ENCODE assay signal across 8 cellular contexts in the genomic region with DNA sequence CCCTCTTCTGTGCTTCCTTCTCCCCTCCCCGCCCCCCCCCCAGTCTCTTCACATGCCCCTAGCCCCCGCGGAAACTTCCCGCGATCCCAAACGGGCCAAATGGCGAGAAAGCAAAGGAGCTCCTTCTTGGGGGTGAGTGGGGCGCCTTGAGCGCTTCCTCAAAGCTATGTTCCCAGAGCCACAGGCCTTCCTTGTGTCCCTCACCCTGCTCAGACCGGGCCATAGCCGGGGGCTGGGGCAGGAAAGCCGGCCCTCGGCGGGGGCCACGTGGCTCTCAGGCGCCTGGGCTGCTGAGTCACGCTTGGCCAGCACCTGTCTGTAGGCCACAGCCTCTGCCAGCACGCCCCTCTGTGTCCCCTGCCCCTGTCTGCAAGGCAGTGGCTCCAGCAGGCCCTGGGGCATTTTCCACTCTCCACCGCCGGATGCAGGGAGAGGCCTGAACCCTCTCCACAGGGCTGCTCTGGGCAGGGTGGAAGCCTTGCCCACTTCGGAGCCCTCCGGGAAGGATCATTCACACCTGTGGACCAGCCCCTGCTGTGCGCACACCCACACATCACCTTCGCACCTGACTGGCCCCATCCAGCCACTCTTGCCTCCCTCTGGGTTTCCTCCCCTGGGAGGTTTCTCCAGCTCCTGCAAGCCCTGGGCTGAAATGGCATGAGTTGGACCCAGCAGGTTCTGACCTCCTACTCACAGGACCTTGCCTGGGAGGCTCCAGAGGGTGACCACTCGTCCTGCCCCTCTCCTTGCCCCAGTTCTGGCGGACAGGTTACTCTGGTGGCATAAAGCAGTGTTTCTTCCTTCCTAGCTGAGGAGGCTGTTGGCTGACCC. TPM values are rescaled to one million over a fixed set of nuclear protein-coding genes. Genes with fewer than 3 reads are reported as not detected.
A peak's percentile ranks its signal among the peaks of the same experiment; 100 is the strongest.
DNase-seq lines count a peak whose midpoint lies in the region; ATAC-seq and TF ChIP-seq lines count a peak whose summit lies in the region.

No MANE protein-coding gene starts in this region.

- H3K36me3 ChIP-seq in osteoblast (ENCODE audit: insufficient read depth, low read length) = peaks cover 19% of the 10 kb centered on the region

- H3K4me2 ChIP-seq in osteoblast (ENCODE audit: insufficient read depth, low read length) = peak overlapping the region; percentile 86

- H3K27ac ChIP-seq in osteoblast (ENCODE audit: low read depth, low read length) = peak overlapping the region; percentile 86

- ATAC-seq in GM19452 (IDR thresholded peaks at IDR 0.05; ENCODE audit: unreplicated experiment) (peak; percentile 18), HG02678 (IDR thresholded peaks at IDR 0.05; ENCODE audit: unreplicated experiment) (no peak), GM18909 (IDR thresholded peaks at IDR 0.05; ENCODE audit: poor library complexity, unreplicated experiment) (no peak)

- H3K4me1 ChIP-seq in osteoblast (ENCODE audit: insufficient read depth, low read length) = peaks cover 43% of the 10 kb centered on the region

- intact Hi-C loops in head of caudate nucleus (cut with DNase I) = loop anchor here (5.0 kb wide), 1 partner anchor 38 kb away; a partner anchor contains a TSS

- H3K79me2 ChIP-seq in osteoblast (ENCODE audit: insufficient read depth, low read length) = peaks cover 47% of the 10 kb centered on the region

- DNase-seq in C1 segment of cervical spinal cord (lab: John Stamatoyannopoulos, UW) = peak in 12 of 14 donors; percentile 56 to 87 (median 77)
- peak; percentile 41 for DNase-seq in NCI-H510A (lab: John Stamatoyannopoulos, UW)
- DNase-seq in activated naive CD4-positive, alpha-beta T cell treated with anti-CD3 and anti-CD28 coated beads, Interleukin-2, amount 50 U/mL, for 16 hours = peak; percentile 47
- DNase-seq in head of caudate nucleus = peak in 40 of 42 donors; percentile 43 to 90 (median 72)
- peak; percentile 92 for DNase-seq in osteoblast (ENCODE audit: insufficient read length, low spot score, missing footprints)

- H3K9me3 ChIP-seq in osteoblast (ENCODE audit: low read depth, low read length) = no peaks in the 10 kb centered on the region

- H3K27me3 ChIP-seq in osteoblast (ENCODE audit: insufficient read depth, low read length) = no peaks in the 10 kb centered on the region

- H4K20me1 ChIP-seq in osteoblast (ENCODE audit: insufficient read depth, low read length) = peaks cover 33% of the 10 kb centered on the region

- H2AFZ ChIP-seq in osteoblast (ENCODE audit: low read length) = peak overlapping the region; percentile 49

- peak overlapping the region; percentile 61 for H3K4me3 ChIP-seq in osteoblast (ENCODE audit: insufficient read depth, low read length)

- no peak for TF ChIP-seq CTCF in osteoblast (IDR thresholded peaks at IDR 0.05; ENCODE audit: extremely low read depth, low read depth, low read length)

RNA-seq across cellular contexts. Expression of a gene that starts 1.2 kb away (rescaled TPM):
- total RNA-seq in osteoblast = 826 and 992 TPM in 2 replicates

RNA-seq across cellular contexts. Expression of a gene that starts 12.8 kb away (rescaled TPM):
- total RNA-seq in osteoblast = 90.5 and 95.9 TPM in 2 replicates

RNA-seq across cellular contexts. Expression of a gene that starts 25.7 kb away (rescaled TPM):
- 1.4 and 1.5 TPM in 2 replicates for total RNA-seq in osteoblast

RNA-seq across cellular contexts. Expression of a gene that starts 39.1 kb away (rescaled TPM):
- 10.1 and 12.7 TPM in 2 replicates for total RNA-seq in osteoblast

Comparison
In these comparisons a context has a peak if more than half of its experiments do, and no peak if none do; other contexts are left out.
1. DNase-seq: peak in every context shown above with its lines; median percentile 92 in osteoblast; 77 in C1 segment of cervical spinal cord; 72 in head of caudate nucleus; 47 in activated naive CD4-positive, alpha-beta T cell treated with anti-CD3 and anti-CD28 coated beads, Interleukin-2, amount 50 U/mL, for 16 hours; 41 in NCI-H510A.